30 cellular contexts compared by ENCODE assay signal in genomic region chr12:4553943-4554342, GRCh38. TPM values are rescaled to one million over a fixed set of nuclear protein-coding genes. Genes with fewer than 3 reads are reported as not detected.
"Had no signal": no experiment of that assay in that cellular context is flagged by ENCODE, and none has a peak within 500 bp of the region (broad histone marks: within the 10 kb centered on the region; RNA-seq: fewer than 3 reads in every experiment).

No MANE protein-coding gene starts in this region.

- ATAC-seq: activated CD8-positive, alpha-beta T cell treated with anti-CD3 and anti-CD28 coated beads for 36 hours; activated naive CD8-positive, alpha-beta T cell treated with anti-CD3 and anti-CD28 coated beads, Interleukin-2, amount 50 U/mL, for 24 hours; activated T-cell treated with anti-CD3 and anti-CD28 coated beads, Interleukin-2, amount 50 U/mL, for 4 hours; activated T-cell treated with anti-CD3 and anti-CD28 coated beads, Interleukin-2, amount 50 U/mL, for 72 hours; activated T-helper 17 cell treated with anti-CD3 and anti-CD28 coated beads, Interleukin-2, amount 50 U/mL, for 72 hours had no signal

- H3K36me3 ChIP-seq: ascending aorta, cardiac muscle cell had no signal

- H3K4me1 ChIP-seq: ascending aorta had no signal

- DNase-seq: activated B cell treated with CpG ODN at 0.5 μM for 24 hours; activated CD4-positive, alpha-beta memory T cell treated with anti-CD3 and anti-CD28 coated beads for 36 hours; activated CD4-positive, alpha-beta T cell treated with anti-CD3 and anti-CD28 coated beads for 4 hours; activated CD4-positive, alpha-beta T cell treated with anti-CD3 and anti-CD28 coated beads, Interleukin-2, amount 10 ng/mL, durations not matched to agents 24 days and 14 days; activated CD4-positive, alpha-beta T cell treated with anti-CD3 and anti-CD28 coated beads, Interleukin-2, amount 50 U/mL, for 1 hour; activated CD4-positive, alpha-beta T cell treated with anti-CD3 and anti-CD28 coated beads, Interleukin-2, amount 50 U/mL, for 4 hours; activated CD4-positive, CD25-positive, alpha-beta regulatory T cell treated with anti-CD3 and anti-CD28 coated beads, Interleukin-2, amount 50 U/mL, for 72 hours; activated CD8-positive, alpha-beta memory T cell treated with anti-CD3 and anti-CD28 coated beads, Interleukin-2, amount 50 U/mL, for 4 hours; activated CD8-positive, alpha-beta T cell treated with anti-CD3 and anti-CD28 coated beads for 36 hours; activated gamma-delta T cell; activated naive CD4-positive, alpha-beta T cell treated with anti-CD3 and anti-CD28 coated beads, Interleukin-2, amount 10 ng/mL, durations not matched to agents 7 days and 5 days; activated naive CD4-positive, alpha-beta T cell treated with Interleukin-2 at 50 U/mL for 16 hours; activated naive CD8-positive, alpha-beta T cell treated with anti-CD3 and anti-CD28 coated beads, Interleukin-2, amount 10 ng/mL, durations not matched to agents 7 days and 5 days; activated naive CD8-positive, alpha-beta T cell treated with anti-CD3 and anti-CD28 coated beads, Interleukin-2, amount 50 U/mL, for 24 hours; activated T-cell treated with anti-CD3 and anti-CD28 coated beads for 4 hours; activated T-cell treated with anti-CD3 and anti-CD28 coated beads, Interleukin-2, amount 50 U/mL, for 1 hour; activated T-cell treated with anti-CD3 and anti-CD28 coated beads, Interleukin-2, amount 50 U/mL, for 4 hours; activated T-cell treated with anti-CD3 and anti-CD28 coated beads, Interleukin-2, amount 50 U/mL, for 72 hours; amygdala; anterior cingulate cortex; caudate nucleus; cerebellar nuclear complex; T-helper 2 cell; T-helper 9 cell had no signal

- H3K27me3 ChIP-seq: ascending aorta, cardiac muscle cell had no signal

- H3K4me3 ChIP-seq: ascending aorta, cardiac muscle cell had no signal

- FAIRE-seq: bronchial epithelial cell, TTC549 had no signal

- H3K27ac ChIP-seq: ascending aorta, cardiac muscle cell, VCaP had no signal

- H3K9me3 ChIP-seq: ascending aorta had no signal

RNA-seq across cellular contexts. Expression of gene RAD51AP1, which starts 15.3 kb away (rescaled TPM):
- total RNA-seq: ascending aorta had no signal
